ENCODE assay signal across 8 cellular contexts in genomic region chr7:151315038-151315655, GRCh38. TPM values are rescaled to one million over a fixed set of nuclear protein-coding genes. Genes with fewer than 3 reads are reported as not detected.
DNase-seq lines count a peak whose midpoint lies in the region; ATAC-seq and TF ChIP-seq lines count a peak whose summit lies in the region.

No MANE protein-coding gene starts in this region.

- H3K4me1 ChIP-seq in thoracic aorta (ENCODE audit: control insufficient read depth in 1 of 2, low read depth in 2 of 2): peaks cover 2 to 14% of the 10 kb centered on the region in 2 donors

- no peaks in the 10 kb centered on the region for H3K36me3 ChIP-seq in thoracic aorta

- H3K27me3 ChIP-seq in thoracic aorta (replicated peaks; ENCODE audit: insufficient read depth): no peaks in the 10 kb centered on the region

- H3K9me3 ChIP-seq in thoracic aorta: peaks cover 12% of the 10 kb centered on the region

- H3K27ac ChIP-seq in thoracic aorta: no peak overlapping the region

- TF ChIP-seq CTCF in fibroblast of villous mesenchyme (IDR thresholded peaks at IDR 0.05; ENCODE audit: insufficient read depth, low read depth, low read length) (peak; percentile 83), thoracic aorta (IDR thresholded peaks at IDR 0.05) (peak; percentile 83)

- DNase-seq in DMS79 treated with DMSO at 0.1 percent for 48 hours (lab: John Stamatoyannopoulos, UW) (peak; percentile 27), DMS79 (lab: John Stamatoyannopoulos, UW) (no peak), RPMI8226 (peak; percentile 81), fibroblast of villous mesenchyme (ENCODE audit: low read depth) (peak; percentile 73), nucleus accumbens (lab: John Stamatoyannopoulos, UW) (peak in 47 of 56 donors; percentile 6 to 89 (median 40)), thoracic aorta (ENCODE audit: low spot score) (peak; percentile 46)
- DNase-seq in Jurkat, Clone E6-1 (ENCODE audit: low read depth, low spot score): peak; percentile 71
- DNase-seq in activated T-helper 1 cell treated with anti-CD3 and anti-CD28 coated beads, Interleukin-2, amount 50 U/mL, for 16 hours (ENCODE audit: low read depth in 1 of 2, low spot score in 1 of 2): peak; percentile 35 to 52

- ATAC-seq in thoracic aorta (ENCODE audit: insufficient number of reproducible peaks, low FRiP score, low read depth): peak; percentile 55

- no peak overlapping the region for H3K4me3 ChIP-seq in Jurkat, Clone E6-1 (ENCODE audit: low read length)
- no peak overlapping the region for H3K4me3 ChIP-seq in fibroblast of villous mesenchyme (ENCODE audit: low read depth, low read length)
- no peak overlapping the region for H3K4me3 ChIP-seq in thoracic aorta

RNA-seq across cellular contexts. Expression of gene NUB1, which starts 26.5 kb away (rescaled TPM):
- polyA plus RNA-seq in Jurkat, Clone E6-1 (2012; ENCODE audit: insufficient read depth, insufficient read length): 53.0 TPM
- total RNA-seq in fibroblast of villous mesenchyme (38.7 and 51.0 TPM in 2 replicates), thoracic aorta (10 to 100 TPM; 51.0 to 53.4 TPM)
